Comparison of ENCODE assay signal across 13 cellular contexts in genomic region chr10:101323495-101323894, GRCh38.
"Had no signal": no experiment of that assay in that cellular context is flagged by ENCODE, and none has a peak within 500 bp of the region (broad histone marks: within the 10 kb centered on the region; RNA-seq: fewer than 3 reads in every experiment).

No MANE protein-coding gene starts in this region.

- H3K27ac ChIP-seq: left lung had no signal

- H3K4me3 Mint-ChIP-seq: activated T-helper 17 cell treated with anti-CD3 and anti-CD28 coated beads, Interleukin-2, amount 50 U/mL, for 72 hours; memory B cell; naive thymus-derived CD8-positive, alpha-beta T cell; stimulated activated naive CD8-positive, alpha-beta T cell treated with anti-CD3 and anti-CD28 coated beads, Interleukin-15, amount 100 ng/mL, for 72 hours; T-helper 2 cell treated with Interferon-gamma antibody and Interleukin-4, amounts not matched to agents 5 μg/mL and 100 μg/mL, for 36 hours; type B pancreatic cell had no signal

- H3K36me3 ChIP-seq: left lung had no signal

- ATAC-seq: activated T-helper 17 cell treated with anti-CD3 and anti-CD28 coated beads, Interleukin-2, amount 50 U/mL, for 72 hours; left lung; naive thymus-derived CD8-positive, alpha-beta T cell; sciatic nerve; stimulated activated naive CD8-positive, alpha-beta T cell treated with anti-CD3 and anti-CD28 coated beads, Interleukin-15, amount 100 ng/mL, for 72 hours had no signal

- H3K9me3 Mint-ChIP-seq: activated T-helper 17 cell treated with anti-CD3 and anti-CD28 coated beads, Interleukin-2, amount 50 U/mL, for 72 hours; T-helper 2 cell treated with Interferon-gamma antibody and Interleukin-4, amounts not matched to agents 5 μg/mL and 100 μg/mL, for 36 hours had no signal

- H3K36me3 Mint-ChIP-seq: naive thymus-derived CD8-positive, alpha-beta T cell; type B pancreatic cell had no signal

- DNase-seq: activated CD4-positive, alpha-beta T cell treated with anti-CD3 and anti-CD28 coated beads, Interleukin-2, amount 50 U/mL, for 4 hours; activated naive CD4-positive, alpha-beta T cell treated with Interleukin-2 at 50 U/mL for 16 hours; anterior cingulate cortex; dermis blood vessel endothelial cell; kidney; left lung; naive thymus-derived CD8-positive, alpha-beta T cell; stimulated activated naive CD8-positive, alpha-beta T cell treated with anti-CD3 and anti-CD28 coated beads, Interleukin-15, amount 100 ng/mL, for 72 hours had no signal

- H3K9me3 ChIP-seq: left lung had no signal

- H3K27ac Mint-ChIP-seq: activated T-helper 17 cell treated with anti-CD3 and anti-CD28 coated beads, Interleukin-2, amount 50 U/mL, for 72 hours; memory B cell; T-helper 2 cell treated with Interferon-gamma antibody and Interleukin-4, amounts not matched to agents 5 μg/mL and 100 μg/mL, for 36 hours; type B pancreatic cell had no signal

- H3K4me1 Mint-ChIP-seq: activated T-helper 17 cell treated with anti-CD3 and anti-CD28 coated beads, Interleukin-2, amount 50 U/mL, for 72 hours; memory B cell; naive thymus-derived CD8-positive, alpha-beta T cell; stimulated activated naive CD8-positive, alpha-beta T cell treated with anti-CD3 and anti-CD28 coated beads, Interleukin-15, amount 100 ng/mL, for 72 hours had no signal

- H3K4me3 ChIP-seq: left lung had no signal

- H3K4me1 ChIP-seq: left lung had no signal
